Comparison of ENCODE assay signal across 23 cellular contexts in genomic region chr6:148888853-148889252, GRCh38.
DNase-seq lines count a peak whose midpoint lies in the region; ATAC-seq and TF ChIP-seq lines count a peak whose summit lies in the region.
"Had no signal": no experiment of that assay in that cellular context is flagged by ENCODE, and none has a peak within 500 bp of the region (broad histone marks: within the 10 kb centered on the region; RNA-seq: fewer than 3 reads in every experiment).

No MANE protein-coding gene starts in this region.

- 24% methylated on average over 3 of the region's 3 CpGs for WGBS in SK-N-SH (ENCODE audit: low lambda C conversion rate)

- TF ChIP-seq CTCF in AG04449 (IDR thresholded peaks at IDR 0.05; ENCODE audit: insufficient read depth, low read length, missing control alignments) (no peak), SK-N-SH (IDR thresholded peaks at IDR 0.05) (no peak)

- CTCF ChIA-PET in AG04449 (lab: Yijun Ruan, JAX), result interaction anchor here (1.9 kb wide), 1 partner anchor 9 kb away, joined by 5 read pairs; no protein-coding TSS in a partner anchor
- CTCF ChIA-PET in SK-N-SH (lab: Yijun Ruan, JAX), result no interaction called here

- H4K20me1 ChIP-seq in SK-N-SH (ENCODE audit: insufficient read depth), result no peaks in the 10 kb centered on the region
- H4K20me1 ChIP-seq: BLaER1 had no signal

- DNase-seq in AG04449 (ENCODE audit: low read depth, low spot score) (peak; percentile 17), SK-N-SH (no peak), ecto neural progenitor cell (ENCODE audit: low spot score) (peak; percentile 13), pons (ENCODE audit: low spot score) (peak; percentile 65), NCI-H1930 (lab: John Stamatoyannopoulos, UW) (no peak)
- DNase-seq: activated CD4-positive, alpha-beta T cell treated with anti-CD3 and anti-CD28 coated beads, Interleukin-2, amount 50 U/mL, for 1 hour; activated CD8-positive, alpha-beta memory T cell treated with anti-CD3 and anti-CD28 coated beads, Interleukin-2, amount 10 ng/mL, durations not matched to agents 7 days and 5 days; effector memory CD4-positive, alpha-beta T cell; erythroblast; mucosa of descending colon; NCI-H1092 treated with DMSO at 0.1 percent for 48 hours; NCI-H187 treated with DMSO at 0.1 percent for 48 hours; NCI-H226; NCI-H774; posterior cingulate gyrus; T1000 had no signal

- no peaks in the 10 kb centered on the region for H3K9me2 ChIP-seq in SK-N-SH

- H3K4me1 ChIP-seq in SK-N-SH (ENCODE audit: control insufficient read depth in 1 of 2, insufficient read depth in 2 of 2, low read depth in 1 of 2, low read length in 1 of 2), result peaks cover 2 to 26% of the 10 kb centered on the region in 2 experiments
- H3K4me1 ChIP-seq: A549 had no signal

- no peak for TF ChIP-seq RAD21 in SK-N-SH (IDR thresholded peaks at IDR 0.05; ENCODE audit: low read length)

- peak overlapping the region in 1 of 2 experiments; percentile 36; a peak in 1 of 4 replicates for H3K27ac ChIP-seq in SK-N-SH (ENCODE audit: low read depth in 2 of 2, low read length in 1 of 2)
- H3K27ac ChIP-seq: A549, BLaER1, vagina had no signal

- peaks cover 23% of the 10 kb centered on the region for H3F3A ChIP-seq in SK-N-SH (replicated peaks; ENCODE audit: insufficient read depth)

- no peaks in the 10 kb centered on the region for H3K36me3 ChIP-seq in SK-N-SH (replicated peaks in 1 of 2; ENCODE audit: control insufficient read depth in 1 of 2, insufficient read depth in 2 of 2, low read length in 1 of 2)
- H3K36me3 ChIP-seq: gastroesophageal sphincter, vagina had no signal

- no peak for ATAC-seq in HG03025 (IDR thresholded peaks at IDR 0.05; ENCODE audit: low FRiP score, unreplicated experiment)
- no peak for ATAC-seq in GM21390 (IDR thresholded peaks at IDR 0.05; ENCODE audit: unreplicated experiment)
- no peak for ATAC-seq in GM19023 (IDR thresholded peaks at IDR 0.05; ENCODE audit: unreplicated experiment)
- ATAC-seq: A549; activated CD8-positive, alpha-beta memory T cell treated with anti-CD3 and anti-CD28 coated beads, Interleukin-2, amount 10 ng/mL, durations not matched to agents 7 days and 5 days; gastroesophageal sphincter; mucosa of descending colon had no signal

- no peak overlapping the region for H3K9ac ChIP-seq in SK-N-SH
- H3K9ac ChIP-seq: BLaER1 had no signal

- no peaks in the 10 kb centered on the region for H3K79me2 ChIP-seq in SK-N-SH (ENCODE audit: insufficient read depth)

- no peak overlapping the region for H2AFZ ChIP-seq in SK-N-SH (ENCODE audit: low read depth)

- no peak overlapping the region for H3K4me2 ChIP-seq in SK-N-SH
- H3K4me2 ChIP-seq: A549 had no signal

- no peaks in the 10 kb centered on the region for H3K9me3 ChIP-seq in SK-N-SH
- H3K9me3 ChIP-seq: A549, gastroesophageal sphincter, mucosa of descending colon, vagina had no signal

- no peak overlapping the region for H3K4me3 ChIP-seq in AG04449 (ENCODE audit: low read depth, low read length)
- H3K4me3 ChIP-seq in SK-N-SH (ENCODE audit: low read depth in 2 of 2, low read length in 1 of 2), result no peak overlapping the region
- H3K4me3 ChIP-seq: A549, BLaER1, gastroesophageal sphincter, mucosa of descending colon, vagina had no signal

- H3K27me3 ChIP-seq in SK-N-SH (ENCODE audit: insufficient read depth), result no peaks in the 10 kb centered on the region
- H3K27me3 ChIP-seq: BLaER1, gastroesophageal sphincter, vagina had no signal

- POLR2A ChIA-PET in AG04449 (lab: Yijun Ruan, JAX) (interaction anchor here (1.4 kb wide), 1 partner anchor 31 kb away, joined by 3 read pairs; no protein-coding TSS in a partner anchor), SK-N-SH (lab: Yijun Ruan, JAX) (no interaction called here)

- TF ChIP-seq EP300 in SK-N-SH (IDR thresholded peaks at IDR 0.05; ENCODE audit: borderline replicate concordance in 1 of 2, low read depth in 1 of 2, low read length in 1 of 2), result no peak

TF ChIP-seq in SK-N-SH, 30 proteins besides CTCF, POLR2A, EP300 and RAD21:
- no peak for TF ChIP-seq GABPA (IDR thresholded peaks at IDR 0.05; ENCODE audit: low read depth)
- TF ChIP-seq NFIC (IDR thresholded peaks at IDR 0.05; ENCODE audit: borderline replicate concordance), result 0 out of 2 replicates have a peak, but pooled peaks have one; percentile 14

Comparison
In these comparisons a context has a peak if more than half of its experiments do, and no peak if none do; other contexts are left out.
1. DNase-seq: peak in AG04449 (single experiment), ecto neural progenitor cell (single experiment) and pons (single experiment); none in SK-N-SH (single experiment) and NCI-H1930 (0 of 2).